In the genomic region with DNA sequence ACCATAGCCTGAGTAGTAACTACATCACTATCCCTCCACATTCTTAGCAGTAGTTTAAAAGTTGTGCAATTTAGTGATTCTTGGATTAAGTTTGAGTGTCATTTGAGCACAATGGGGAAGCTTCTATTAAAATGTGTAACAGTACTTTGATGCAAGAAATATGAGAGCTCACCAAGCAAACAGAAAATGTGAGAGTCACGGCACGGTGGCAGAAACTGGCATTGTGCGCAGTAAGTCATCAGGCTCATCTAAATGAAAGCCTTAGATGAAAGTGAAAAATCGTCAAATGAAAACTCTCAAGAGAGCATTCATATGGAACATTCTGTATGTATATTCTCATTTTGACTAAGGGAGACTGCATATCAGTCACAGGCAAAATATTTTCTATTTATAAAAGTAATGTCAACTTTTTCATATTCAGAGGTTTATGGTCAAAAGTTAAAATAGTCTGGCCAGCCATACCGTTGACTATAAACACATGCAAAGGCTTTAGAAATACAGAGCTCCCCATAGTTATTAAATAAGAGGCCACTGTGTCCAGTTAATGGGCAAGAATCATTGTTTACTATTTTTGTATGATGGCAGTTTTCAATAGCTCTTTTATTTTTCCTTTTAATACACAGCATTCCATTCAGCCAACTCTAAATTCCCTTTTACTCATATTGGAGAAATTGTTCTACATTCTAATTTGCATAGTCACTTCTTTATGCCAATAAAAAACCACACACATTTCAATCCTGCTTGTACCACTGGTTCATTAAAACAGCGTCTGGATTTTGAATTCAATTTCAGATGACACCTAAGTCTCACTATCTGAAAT, we compare ENCODE assay signal across 10 cellular contexts.
DNase-seq lines count a peak whose midpoint lies in the region; ATAC-seq and TF ChIP-seq lines count a peak whose summit lies in the region.
"Had no signal": no experiment of that assay in that cellular context is flagged by ENCODE, and none has a peak within 500 bp of the region (broad histone marks: within the 10 kb centered on the region; RNA-seq: fewer than 3 reads in every experiment).

No MANE protein-coding gene starts in this region.

- no peak overlapping the region for H2BK5ac ChIP-seq in IMR-90 (ENCODE audit: low read depth, low read length, poor library complexity, severe bottlenecking)

- H3K9ac ChIP-seq in IMR-90 (ENCODE audit: low read depth, low read length): no peak overlapping the region

- H3K79me1 ChIP-seq in IMR-90 (ENCODE audit: low read depth in 1 of 2, low read length in 2 of 2): peaks cover 21 to 25% of the 10 kb centered on the region in 2 experiments

- H2AK9ac ChIP-seq in IMR-90 (replicated peaks; ENCODE audit: low read depth, low read length, poor library complexity): no peak overlapping the region

- H2BK20ac ChIP-seq in IMR-90 (ENCODE audit: low read depth, low read length): no peak overlapping the region

- peaks cover 5% of the 10 kb centered on the region; the same call in 1 of the 2 replicates for H3K9me1 ChIP-seq in IMR-90 (ENCODE audit: insufficient read depth, low read length)

- H2AK5ac ChIP-seq in IMR-90 (ENCODE audit: low read depth, low read length): no peak overlapping the region

- no peak overlapping the region for H3K18ac ChIP-seq in IMR-90 (ENCODE audit: low read depth, low read length)

- DNase-seq in IMR-90 (no peak), sciatic nerve (ENCODE audit: low spot score) (no peak), NCI-H2227 treated with DMSO at 0.1 percent for 48 hours (lab: John Stamatoyannopoulos, UW) (no peak)
- DNase-seq in activated CD4-positive, alpha-beta memory T cell treated with anti-CD3 and anti-CD28 coated beads for 36 hours: no peak
- DNase-seq in stimulated activated CD4-positive, alpha-beta T cell treated with anti-CD3 and anti-CD28 coated beads, Interleukin-2, amount 100 ng/mL, for 48 hours: no peak

- no peak overlapping the region for H3K27ac ChIP-seq in IMR-90 (ENCODE audit: insufficient read depth, low read length)

- peaks cover 3% of the 10 kb centered on the region; the same call in 1 of the 2 replicates for H4K20me1 ChIP-seq in IMR-90 (ENCODE audit: insufficient read depth, low read length)

- intact Hi-C loops in IMR-90 (cut with micrococcal nuclease): no loop called here
- intact Hi-C loops in sciatic nerve (cut with DNase I): no loop called here
- intact Hi-C loops in activated CD4-positive, alpha-beta memory T cell treated with anti-CD3 and anti-CD28 coated beads for 36 hours (cut with micrococcal nuclease): no loop called here

- no peak overlapping the region for H2AFZ ChIP-seq in IMR-90 (replicated peaks; ENCODE audit: low read length, poor library complexity)

- no peak overlapping the region for H3K23ac ChIP-seq in IMR-90 (ENCODE audit: low read depth, low read length)

- POLR2A ChIA-PET in IMR-90 (lab: Charles Lee; ENCODE audit: unreplicated experiment): no interaction called here
- POLR2A ChIA-PET in activated CD4-positive, alpha-beta memory T cell treated with anti-CD3 and anti-CD28 coated beads for 36 hours (lab: Charles Lee): no interaction called here

- H3K4me1 ChIP-seq in IMR-90 (ENCODE audit: control insufficient read depth, insufficient read depth, low read length): peaks cover 5% of the 10 kb centered on the region

- no peaks in the 10 kb centered on the region for H3K4me1 Mint-ChIP-seq in activated CD4-positive, alpha-beta memory T cell treated with anti-CD3 and anti-CD28 coated beads for 36 hours (ENCODE audit: low read depth)

- CTCF ChIA-PET in IMR-90 (lab: Yijun Ruan, JAX): no interaction called here
- CTCF ChIA-PET in activated CD4-positive, alpha-beta memory T cell treated with anti-CD3 and anti-CD28 coated beads for 36 hours (lab: Charles Lee): no interaction called here

- dilution Hi-C loops in IMR-90 (cut with HindIII; ENCODE audit: low sequenced_read_pairs, unreplicated experiment): no loop called here

- no peak for TF ChIP-seq CTCF in IMR-90 (conservative IDR thresholded peaks at IDR 0.05; ENCODE audit: low read depth, low read length)

- H3K36me3 ChIP-seq in IMR-90 (ENCODE audit: control insufficient read depth, insufficient read depth, low read length): no peaks in the 10 kb centered on the region

- H3K4ac ChIP-seq in IMR-90 (ENCODE audit: low read depth, low read length): no peak overlapping the region

- no peak overlapping the region for H4K5ac ChIP-seq in IMR-90 (ENCODE audit: low read depth, low read length)

- no peaks in the 10 kb centered on the region; the same call in 1 of the 2 replicates for H3K9me3 ChIP-seq in IMR-90 (ENCODE audit: control insufficient read depth, insufficient read depth, low read length)

- no peak overlapping the region for H3K27ac Mint-ChIP-seq in activated CD4-positive, alpha-beta memory T cell treated with anti-CD3 and anti-CD28 coated beads for 36 hours

- H3K14ac ChIP-seq in IMR-90 (replicated peaks; ENCODE audit: low read depth, low read length): no peak overlapping the region

- H3K27me3 ChIP-seq in IMR-90 (ENCODE audit: control insufficient read depth, insufficient read depth, low read length): no peaks in the 10 kb centered on the region

- no peak overlapping the region for H2BK120ac ChIP-seq in IMR-90 (ENCODE audit: low read depth, low read length)

- no TSS peak for BruUV-seq in IMR-90 (replicated peaks; lab: Mats Ljungman, UMichigan)

- H3K27me3 Mint-ChIP-seq in activated CD4-positive, alpha-beta memory T cell treated with anti-CD3 and anti-CD28 coated beads for 36 hours: no peaks in the 10 kb centered on the region

- H3K56ac ChIP-seq in IMR-90 (ENCODE audit: extremely low read depth, insufficient read depth, low read length): no peak overlapping the region

- H3K9me3 Mint-ChIP-seq in activated CD4-positive, alpha-beta memory T cell treated with anti-CD3 and anti-CD28 coated beads for 36 hours: peaks cover 4% of the 10 kb centered on the region

- TF ChIP-seq RAD21 in IMR-90 (IDR thresholded peaks at IDR 0.05; ENCODE audit: low read length): no peak

- in situ Hi-C loops in IMR-90 (cut with MboI; ENCODE audit: low sequenced_read_pairs): no loop called here

- peak overlapping the region; percentile 15; the same call in 1 of the 2 replicates for H3K4me2 ChIP-seq in IMR-90 (ENCODE audit: low read depth, low read length)

- H3K4me3 Mint-ChIP-seq in activated CD4-positive, alpha-beta memory T cell treated with anti-CD3 and anti-CD28 coated beads for 36 hours: no peak overlapping the region

- no peak overlapping the region for H3K4me3 ChIP-seq in IMR-90 (ENCODE audit: insufficient read depth, low read depth, low read length)
- H3K4me3 ChIP-seq: K562, lung had no signal

- WGBS in IMR-90 (ENCODE audit: extremely low coverage in 2 of 2, insufficient read length in 1 of 2), 2 experiments: no CpG with 5 or more reads among the region's 6 CpGs

- H4K8ac ChIP-seq in IMR-90 (ENCODE audit: low read depth in 2 of 2, low read length in 2 of 2): no peak overlapping the region

- H2BK15ac ChIP-seq in IMR-90 (ENCODE audit: low read depth, low read length): no peak overlapping the region

- no peaks in the 10 kb centered on the region for H3K36me3 Mint-ChIP-seq in activated CD4-positive, alpha-beta memory T cell treated with anti-CD3 and anti-CD28 coated beads for 36 hours

- TF ChIP-seq POLR2A in IMR-90 (IDR thresholded peaks at IDR 0.05; ENCODE audit: low read depth, low read length): no peak

- H4K91ac ChIP-seq in IMR-90 (ENCODE audit: insufficient read depth, low read depth, low read length): no peak overlapping the region

- ATAC-seq in GM19372 (IDR thresholded peaks at IDR 0.05; ENCODE audit: low read depth, unreplicated experiment): peak; percentile 69
- peak; percentile 88 for ATAC-seq in HG02852 (IDR thresholded peaks at IDR 0.05; ENCODE audit: unreplicated experiment)
- ATAC-seq in IMR-90 (ENCODE audit: low read depth): peak; percentile 49
- ATAC-seq in sciatic nerve: peak; percentile 60
- ATAC-seq in GM19455 (IDR thresholded peaks at IDR 0.05; ENCODE audit: unreplicated experiment): no peak
- ATAC-seq: K562 had no signal

TF ChIP-seq in IMR-90, 13 proteins besides CTCF, POLR2A, EP300 and RAD21:
- no peak for TF ChIP-seq BHLHE40 (IDR thresholded peaks at IDR 0.05; ENCODE audit: low read depth, low read length)
- peak; percentile 61 for TF ChIP-seq CEBPB (IDR thresholded peaks at IDR 0.05; ENCODE audit: low read depth, low read length)
